Comparison of ENCODE assay signal across 8 cellular contexts in genomic region chr5:141510850-141511718, GRCh38. TPM values are rescaled to one million over a fixed set of nuclear protein-coding genes. Genes with fewer than 3 reads are reported as not detected.
DNase-seq lines count a peak whose midpoint lies in the region; ATAC-seq and TF ChIP-seq lines count a peak whose summit lies in the region.

No MANE protein-coding gene starts in this region.

- peaks cover 6 to 24% of the 10 kb centered on the region in 2 donors for H3K36me3 ChIP-seq in psoas muscle (ENCODE audit: insufficient read depth in 1 of 2, low read depth in 1 of 2)

- H3K9me3 Mint-ChIP-seq in activated B cell treated with CpG ODN at 0.5 μM for 24 hours, result no peaks in the 10 kb centered on the region
- no peaks in the 10 kb centered on the region for H3K9me3 Mint-ChIP-seq in activated naive CD4-positive, alpha-beta T cell treated with anti-CD3 and anti-CD28 coated beads for 36 hours
- H3K9me3 Mint-ChIP-seq in activated CD4-positive, alpha-beta memory T cell treated with anti-CD3 and anti-CD28 coated beads, Interleukin-2, amount 10 ng/mL, durations not matched to agents 7 days and 5 days, result no peaks in the 10 kb centered on the region

- H3K36me3 Mint-ChIP-seq in activated B cell treated with CpG ODN at 0.5 μM for 24 hours (ENCODE audit: low read depth), result peaks cover 20% of the 10 kb centered on the region
- H3K36me3 Mint-ChIP-seq in activated naive CD4-positive, alpha-beta T cell treated with anti-CD3 and anti-CD28 coated beads for 36 hours (ENCODE audit: low read depth), result peaks cover 2% of the 10 kb centered on the region
- H3K36me3 Mint-ChIP-seq in activated CD4-positive, alpha-beta memory T cell treated with anti-CD3 and anti-CD28 coated beads, Interleukin-2, amount 10 ng/mL, durations not matched to agents 7 days and 5 days (ENCODE audit: low read depth), result peaks cover 21% of the 10 kb centered on the region

- ATAC-seq in HG02623 (IDR thresholded peaks at IDR 0.05; ENCODE audit: unreplicated experiment), result peak; percentile 26
- peak; percentile 73 for ATAC-seq in activated B cell treated with CpG ODN at 0.5 μM for 24 hours (ENCODE audit: low read depth)
- no peak for ATAC-seq in psoas muscle

- POLR2A ChIA-PET in activated B cell treated with CpG ODN at 0.5 μM for 24 hours (lab: Charles Lee), result interaction anchor here (0.8 to 5.3 kb wide), 4 partner anchors 18 to 191 kb away, joined by 3 to 24 read pairs (median 6); partner anchors contain the start of genes PCDHGA12 and TAF7
- POLR2A ChIA-PET in activated CD4-positive, alpha-beta memory T cell treated with anti-CD3 and anti-CD28 coated beads, Interleukin-2, amount 10 ng/mL, durations not matched to agents 7 days and 5 days (lab: Charles Lee), result interaction anchor here (0.8 to 3.5 kb wide), 3 partner anchors 11 to 191 kb away, joined by 3 to 12 read pairs (median 5); partner anchors contain the start of genes PCDHGC4 and TAF7

- no peak overlapping the region for H3K4me3 ChIP-seq in psoas muscle

- peaks cover 60% of the 10 kb centered on the region for H3K4me1 ChIP-seq in psoas muscle

- peak overlapping the region; percentile 62 for H3K27ac Mint-ChIP-seq in activated B cell treated with CpG ODN at 0.5 μM for 24 hours
- H3K27ac Mint-ChIP-seq in activated naive CD4-positive, alpha-beta T cell treated with anti-CD3 and anti-CD28 coated beads for 36 hours, result no peak overlapping the region
- H3K27ac Mint-ChIP-seq in activated CD4-positive, alpha-beta memory T cell treated with anti-CD3 and anti-CD28 coated beads, Interleukin-2, amount 10 ng/mL, durations not matched to agents 7 days and 5 days, result no peak overlapping the region

- H3K27me3 ChIP-seq in psoas muscle (ENCODE audit: insufficient read depth in 3 of 3, low read length in 2 of 3), result no peaks in the 10 kb centered on the region

- TF ChIP-seq CTCF in activated B cell treated with CpG ODN at 0.5 μM for 24 hours (IDR thresholded peaks at IDR 0.05) (no peak), psoas muscle (IDR thresholded peaks at IDR 0.05) (no peak)

- H3K27me3 Mint-ChIP-seq in activated B cell treated with CpG ODN at 0.5 μM for 24 hours, result no peaks in the 10 kb centered on the region
- H3K27me3 Mint-ChIP-seq in activated naive CD4-positive, alpha-beta T cell treated with anti-CD3 and anti-CD28 coated beads for 36 hours (ENCODE audit: low read depth), result no peaks in the 10 kb centered on the region
- H3K27me3 Mint-ChIP-seq in activated CD4-positive, alpha-beta memory T cell treated with anti-CD3 and anti-CD28 coated beads, Interleukin-2, amount 10 ng/mL, durations not matched to agents 7 days and 5 days, result no peaks in the 10 kb centered on the region

- intact Hi-C loops in activated B cell treated with CpG ODN at 0.5 μM for 24 hours (cut with micrococcal nuclease) (loop anchor here (1.0 to 5.0 kb wide), 3 partner anchors 34 to 191 kb away; partner anchors contain the start of genes DIAPH1 and TAF7), psoas muscle (cut with DNase I) (loop anchor here in 1 of 2 donors (5.0 kb wide), 2 partner anchors 34 to 79 kb away; partner anchors contain the start of genes PCDHGA12 and PCDHGC3)
- intact Hi-C loops in activated naive CD4-positive, alpha-beta T cell treated with anti-CD3 and anti-CD28 coated beads for 36 hours (cut with micrococcal nuclease), result no loop called here

- H3K27ac ChIP-seq in psoas muscle, result peak overlapping the region; percentile 90

- peak; percentile 52 for TF ChIP-seq POLR2A in GM18526 (IDR thresholded peaks at IDR 0.05; ENCODE audit: extremely low read depth, insufficient read length)

- H3K9me3 ChIP-seq in psoas muscle, result no peaks in the 10 kb centered on the region

- CTCF ChIA-PET in activated B cell treated with CpG ODN at 0.5 μM for 24 hours (lab: Charles Lee), result interaction anchor here (1.0 to 5.2 kb wide), 9 partner anchors 9 to 90 kb away, joined by 3 to 44 read pairs (median 7); partner anchors contain the start of genes PCDHGA11 and PCDHGA12
- CTCF ChIA-PET in activated naive CD4-positive, alpha-beta T cell treated with anti-CD3 and anti-CD28 coated beads for 36 hours (lab: Charles Lee), result interaction anchor here (0.6 to 8.9 kb wide), 17 partner anchors 8 to 186 kb away, joined by 3 to 96 read pairs (median 5); partner anchors contain the start of genes PCDHGA10, PCDHGA11, PCDHGA12 and PCDHGB3
- CTCF ChIA-PET in activated CD4-positive, alpha-beta memory T cell treated with anti-CD3 and anti-CD28 coated beads, Interleukin-2, amount 10 ng/mL, durations not matched to agents 7 days and 5 days (lab: Charles Lee), result interaction anchor here (0.7 to 4.9 kb wide), 18 partner anchors 8 to 186 kb away, joined by 3 to 57 read pairs (median 6); partner anchors contain the start of genes PCDHGA10, PCDHGA11, PCDHGA12 and PCDHGB3

- H3K4me1 Mint-ChIP-seq in activated B cell treated with CpG ODN at 0.5 μM for 24 hours, result peaks cover 90% of the 10 kb centered on the region
- H3K4me1 Mint-ChIP-seq in activated naive CD4-positive, alpha-beta T cell treated with anti-CD3 and anti-CD28 coated beads for 36 hours (ENCODE audit: low read depth), result peaks cover 33% of the 10 kb centered on the region
- peaks cover 28% of the 10 kb centered on the region for H3K4me1 Mint-ChIP-seq in activated CD4-positive, alpha-beta memory T cell treated with anti-CD3 and anti-CD28 coated beads, Interleukin-2, amount 10 ng/mL, durations not matched to agents 7 days and 5 days

- 83 to 88% (median 85%) methylated on average over 13 to 14 of the region's 14 CpGs for WGBS in psoas muscle, 3 donors

- H3K4me3 Mint-ChIP-seq in activated B cell treated with CpG ODN at 0.5 μM for 24 hours, result peak overlapping the region; percentile 32
- no peak overlapping the region for H3K4me3 Mint-ChIP-seq in activated naive CD4-positive, alpha-beta T cell treated with anti-CD3 and anti-CD28 coated beads for 36 hours
- no peak overlapping the region for H3K4me3 Mint-ChIP-seq in activated CD4-positive, alpha-beta memory T cell treated with anti-CD3 and anti-CD28 coated beads, Interleukin-2, amount 10 ng/mL, durations not matched to agents 7 days and 5 days

- peak; percentile 52 for DNase-seq in activated B cell treated with CpG ODN at 0.5 μM for 24 hours
- no peak for DNase-seq in psoas muscle
- no peak for DNase-seq in NCI-H1930 (lab: John Stamatoyannopoulos, UW)
- no peak for DNase-seq in activated naive CD4-positive, alpha-beta T cell treated with anti-CD3 and anti-CD28 coated beads for 36 hours
- no peak for DNase-seq in C1 segment of cervical spinal cord (lab: John Stamatoyannopoulos, UW)
- DNase-seq in activated CD4-positive, alpha-beta memory T cell treated with anti-CD3 and anti-CD28 coated beads, Interleukin-2, amount 10 ng/mL, durations not matched to agents 7 days and 5 days, result no peak

RNA-seq across cellular contexts. Expression of gene PCDHGC5, which starts 22.2 kb away (rescaled TPM):
- total RNA-seq in activated B cell treated with CpG ODN at 0.5 μM for 24 hours, result 0.24 and 0.38 TPM in 2 replicates
- 1 to 10 TPM in 1 of 4 donors, under 1 TPM in 3; 0.49 to 1.2 (median 0.65) TPM for total RNA-seq in psoas muscle
- polyA plus RNA-seq in psoas muscle, result under 1 TPM in 2 of 3 donors, not detected in 1; 0.08 to 0.95 TPM
- not detected for total RNA-seq in activated naive CD4-positive, alpha-beta T cell treated with anti-CD3 and anti-CD28 coated beads for 36 hours
- total RNA-seq in activated CD4-positive, alpha-beta memory T cell treated with anti-CD3 and anti-CD28 coated beads, Interleukin-2, amount 10 ng/mL, durations not matched to agents 7 days and 5 days, result not detected

RNA-seq across cellular contexts. Expression of gene PCDHGC4, which starts 26.3 kb away (rescaled TPM):
- total RNA-seq in activated B cell treated with CpG ODN at 0.5 μM for 24 hours, result 0.69 TPM in 2 replicates
- total RNA-seq in psoas muscle, result 1 to 10 TPM in 1 of 4 donors, under 1 TPM in 3; 0.36 to 1.2 (median 0.65) TPM
- under 1 TPM in 2 of 3 donors, not detected in 1; 0.06 to 0.18 TPM for polyA plus RNA-seq in psoas muscle
- not detected for total RNA-seq in activated naive CD4-positive, alpha-beta T cell treated with anti-CD3 and anti-CD28 coated beads for 36 hours
- not detected for total RNA-seq in activated CD4-positive, alpha-beta memory T cell treated with anti-CD3 and anti-CD28 coated beads, Interleukin-2, amount 10 ng/mL, durations not matched to agents 7 days and 5 days

RNA-seq across cellular contexts. Expression of gene PCDHGC3, which starts 35.3 kb away (rescaled TPM):
- 2.6 and 3.3 TPM in 2 replicates for total RNA-seq in activated B cell treated with CpG ODN at 0.5 μM for 24 hours
- total RNA-seq in psoas muscle, result 10 to 100 TPM in 3 of 4 donors, 1 to 10 TPM in 1; 7.3 to 25.2 (median 14.2) TPM
- polyA plus RNA-seq in psoas muscle, result 10 to 100 TPM in 1 of 3 donors, 1 to 10 TPM in 2; 8.6 to 22.3 (median 9.0) TPM
- under 1 TPM; 0.12 to 0.17 TPM for total RNA-seq in activated naive CD4-positive, alpha-beta T cell treated with anti-CD3 and anti-CD28 coated beads for 36 hours
- not detected for total RNA-seq in activated CD4-positive, alpha-beta memory T cell treated with anti-CD3 and anti-CD28 coated beads, Interleukin-2, amount 10 ng/mL, durations not matched to agents 7 days and 5 days

Comparison
In these comparisons a context has a peak if more than half of its experiments do, and no peak if none do; other contexts are left out.
1. ATAC-seq: peak in HG02623 (single experiment) and activated B cell treated with CpG ODN at 0.5 μM for 24 hours (single experiment); none in psoas muscle (0 of 4).